In the genomic region with DNA sequence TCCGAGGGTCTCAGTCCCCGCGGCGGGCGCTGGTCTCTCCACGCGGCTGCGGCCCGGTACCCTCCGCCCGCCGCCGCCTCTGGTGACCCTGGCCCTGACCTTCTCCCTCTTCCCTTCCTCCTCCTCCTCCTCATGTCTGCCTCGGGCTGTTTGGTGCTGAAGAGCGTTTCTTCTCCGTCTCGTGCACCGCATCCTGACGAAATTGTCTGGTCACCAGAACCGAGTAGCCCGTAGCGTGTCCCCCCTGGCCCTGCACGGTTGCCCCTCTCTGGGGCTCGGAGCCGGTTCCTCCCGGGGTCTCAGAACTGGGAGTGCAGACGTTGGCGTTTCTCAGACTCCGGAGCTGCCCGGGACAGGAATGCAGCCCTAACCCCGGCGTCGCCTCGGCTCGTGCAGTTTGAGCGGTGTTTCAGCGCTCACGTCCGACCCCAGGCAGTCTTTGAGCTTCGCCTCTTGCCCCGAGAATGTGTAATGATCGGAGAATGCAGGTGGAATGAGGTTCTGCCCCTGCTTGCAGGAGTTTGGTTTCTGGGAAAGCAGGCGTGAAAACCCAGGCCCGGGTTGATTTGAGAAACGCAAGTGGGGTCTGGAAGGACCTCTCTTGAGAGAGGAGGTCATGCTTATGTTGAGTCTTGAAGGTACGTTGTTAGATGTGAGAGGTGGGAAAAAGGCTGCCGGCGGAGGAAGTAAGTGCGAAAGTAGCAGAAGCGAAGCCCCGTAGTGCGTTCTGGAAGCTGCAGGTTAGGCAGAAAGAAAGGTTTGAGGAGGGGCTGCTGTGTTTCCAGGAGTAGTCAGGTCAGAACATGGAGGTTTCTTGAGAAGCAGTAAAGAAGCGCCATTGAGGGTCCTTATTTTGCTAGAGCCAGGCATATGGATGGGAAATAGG, we compare ENCODE assay signal across 8 cellular contexts. TPM values are rescaled to one million over a fixed set of nuclear protein-coding genes. Genes with fewer than 3 reads are reported as not detected.
A peak's percentile ranks its signal among the peaks of the same experiment; 100 is the strongest.
DNase-seq lines count a peak whose midpoint lies in the region; ATAC-seq and TF ChIP-seq lines count a peak whose summit lies in the region.

No MANE protein-coding gene starts in this region.

- ATAC-seq in GM18909 (IDR thresholded peaks at IDR 0.05; ENCODE audit: poor library complexity, unreplicated experiment) (peak; percentile 23), heart right ventricle (peak in 6 of 8 donors; percentile 3 to 20 (median 7)), HG03097 (IDR thresholded peaks at IDR 0.05; ENCODE audit: low FRiP score, unreplicated experiment) (no peak)

- 0 out of 2 replicates have a peak, but pooled peaks cover 2% of the 10 kb centered on the region for H3K27me3 ChIP-seq in BJ (ENCODE audit: control insufficient read depth, insufficient read depth, low read length)
- no peaks in the 10 kb centered on the region for H3K27me3 ChIP-seq in HUES64 (ENCODE audit: insufficient read depth, low read length)
- no peaks in the 10 kb centered on the region for H3K27me3 ChIP-seq in heart right ventricle

- peak overlapping the region; percentile 95 for H3K9ac ChIP-seq in HUES64 (ENCODE audit: low read depth, low read length)

- no peaks in the 10 kb centered on the region for H3K9me3 ChIP-seq in HUES64 (ENCODE audit: insufficient read depth, low read depth, low read length)
- H3K9me3 ChIP-seq in heart right ventricle: no peaks in the 10 kb centered on the region

- peaks cover 49% of the 10 kb centered on the region for H3K36me3 Mint-ChIP-seq in activated T-cell treated with anti-CD3 and anti-CD28 coated beads, Interleukin-2, amount 50 U/mL, for 24 hours (ENCODE audit: low read depth)

- H3K4me1 Mint-ChIP-seq in activated T-cell treated with anti-CD3 and anti-CD28 coated beads, Interleukin-2, amount 50 U/mL, for 24 hours (ENCODE audit: low read depth): peaks cover 76% of the 10 kb centered on the region

- H3K36me3 ChIP-seq in BJ (ENCODE audit: control insufficient read depth, insufficient read depth, low read length): no peaks in the 10 kb centered on the region
- H3K36me3 ChIP-seq in HUES64 (ENCODE audit: insufficient read depth, low read length): no peaks in the 10 kb centered on the region
- H3K36me3 ChIP-seq in heart right ventricle: peaks cover 0 to 5% (median 0%) of the 10 kb centered on the region in 9 donors

- TF ChIP-seq CTCF in BJ (IDR thresholded peaks at IDR 0.05; ENCODE audit: insufficient read depth, low read depth, low read length): no peak
- no peak for TF ChIP-seq CTCF in heart right ventricle (IDR thresholded peaks at IDR 0.05)

- no peaks in the 10 kb centered on the region for H3K27me3 Mint-ChIP-seq in activated T-cell treated with anti-CD3 and anti-CD28 coated beads, Interleukin-2, amount 50 U/mL, for 24 hours

- POLR2A ChIA-PET in BJ (lab: Charles Lee): interaction anchor here (0.9 kb wide), 1 partner anchor 32 kb away, joined by 3 read pairs; no protein-coding TSS in a partner anchor

- peak overlapping the region; percentile 68 for H3K27ac ChIP-seq in HUES64 (ENCODE audit: low read depth, low read length)
- peak overlapping the region; percentile 81 to 97 (median 94) for H3K27ac ChIP-seq in heart right ventricle

- CTCF ChIA-PET in BJ (lab: Yijun Ruan, JAX): interaction anchor here (0.6 to 4.6 kb wide), 18 partner anchors 8 to 312 kb away, joined by 3 to 14 read pairs (median 3); a partner anchor contains a TSS

- H3K4me1 ChIP-seq in HUES64 (ENCODE audit: insufficient read depth, low read length) (peaks cover 26% of the 10 kb centered on the region), heart right ventricle (peaks cover 9 to 75% (median 64%) of the 10 kb centered on the region in 9 donors)

- intact Hi-C loops in heart right ventricle (cut with DNase I): loop anchor here in 8 of 10 donors (5.0 to 10.0 kb wide), 9 partner anchors 53 to 313 kb away; a partner anchor contains a TSS

- peak overlapping the region; percentile 91 for H3K27ac Mint-ChIP-seq in activated T-cell treated with anti-CD3 and anti-CD28 coated beads, Interleukin-2, amount 50 U/mL, for 24 hours

- DNase-seq in BJ (ENCODE audit: low read depth) (no peak), heart right ventricle (no peak), retina (peak; percentile 78), NCI-H446 (lab: John Stamatoyannopoulos, UW) (no peak)
- peak; percentile 65 for DNase-seq in activated T-cell treated with anti-CD3 and anti-CD28 coated beads, Interleukin-2, amount 50 U/mL, for 24 hours

- H3K4me3 ChIP-seq in BJ (ENCODE audit: low read depth, low read length): peak overlapping the region; percentile 92
- H3K4me3 ChIP-seq in HUES64 (ENCODE audit: low read length): peak overlapping the region; percentile 99
- peak overlapping the region; percentile 67 to 95 (median 88) for H3K4me3 ChIP-seq in heart right ventricle

- H3K9me3 Mint-ChIP-seq in activated T-cell treated with anti-CD3 and anti-CD28 coated beads, Interleukin-2, amount 50 U/mL, for 24 hours: no peaks in the 10 kb centered on the region

- peak overlapping the region; percentile 95 for H3K4me3 Mint-ChIP-seq in activated T-cell treated with anti-CD3 and anti-CD28 coated beads, Interleukin-2, amount 50 U/mL, for 24 hours

- under 1% methylated on average over 53 of the region's 53 CpGs for WGBS in HUES64
- 1% methylated on average over 49 to 53 of the region's 53 CpGs for WGBS in heart right ventricle, 2 donors

RNA-seq across cellular contexts. Expression of a gene that starts 0.7 kb away (rescaled TPM):
- polyA plus RNA-seq in BJ (2011; rRNA removed): 28.9 and 31.7 TPM in 2 replicates
- polyA minus RNA-seq in BJ (2011; rRNA and poly(A)+ RNA removed): 11.7 and 13.1 TPM in 2 replicates
- 90.3 TPM for polyA plus RNA-seq in HUES64 (2013, experiment 1 of 2)
- polyA plus RNA-seq in HUES64 (2013, experiment 2 of 2): 83.3 TPM
- 10 to 100 TPM; 53.4 to 93.2 (median 64.0) TPM for total RNA-seq in heart right ventricle
- polyA plus RNA-seq in heart right ventricle: 100 to 1,000 TPM in 1 of 2 donors, 10 to 100 TPM in 1; 58.6 to 100 TPM

RNA-seq across cellular contexts. Expression of a gene that starts 27.4 kb away (rescaled TPM):
- polyA plus RNA-seq in BJ (2011; rRNA removed) (not detected in 2 replicates), heart right ventricle (under 1 TPM; 0.36 to 0.73 TPM)
- not detected in 2 replicates for polyA minus RNA-seq in BJ (2011; rRNA and poly(A)+ RNA removed)
- polyA plus RNA-seq in HUES64 (2013, experiment 1 of 2): not detected
- polyA plus RNA-seq in HUES64 (2013, experiment 2 of 2): not detected
- total RNA-seq in heart right ventricle: 1 to 10 TPM in 5 of 10 donors, under 1 TPM in 5; 0.19 to 9.1 (median 1.0) TPM

Comparison
In these comparisons a context has a peak if more than half of its experiments do, and no peak if none do; other contexts are left out.
1. DNase-seq: peak in activated T-cell treated with anti-CD3 and anti-CD28 coated beads, Interleukin-2, amount 50 U/mL, for 24 hours (single experiment) and retina (single experiment); none in BJ (single experiment), heart right ventricle (0 of 2) and NCI-H446 (0 of 2).
2. Peak in every context shown above with its lines, with median percentiles within 50 percentile points of each other: H3K4me3 ChIP-seq.